ENCODE assay signal across 11 cellular contexts in genomic region chr3:37324752-37325407, GRCh38.
DNase-seq lines count a peak whose midpoint lies in the region; ATAC-seq and TF ChIP-seq lines count a peak whose summit lies in the region.
"Had no signal": no experiment of that assay in that cellular context is flagged by ENCODE, and none has a peak within 500 bp of the region (broad histone marks: within the 10 kb centered on the region; RNA-seq: fewer than 3 reads in every experiment).

No MANE protein-coding gene starts in this region.

- H3K9me3 Mint-ChIP-seq in activated naive CD4-positive, alpha-beta T cell treated with anti-CD3 and anti-CD28 coated beads for 36 hours = no peaks in the 10 kb centered on the region

- CTCF ChIA-PET in activated naive CD4-positive, alpha-beta T cell treated with anti-CD3 and anti-CD28 coated beads for 36 hours (lab: Charles Lee) = interaction anchor here (1.9 kb wide), 1 partner anchor 17 kb away, joined by 6 read pairs; no protein-coding TSS in a partner anchor

- no peak for ATAC-seq in HG03469 (IDR thresholded peaks at IDR 0.05; ENCODE audit: unreplicated experiment)
- no peak for ATAC-seq in GM21576 (IDR thresholded peaks at IDR 0.05; ENCODE audit: unreplicated experiment)
- no peak for ATAC-seq in HG02759 (IDR thresholded peaks at IDR 0.05; ENCODE audit: unreplicated experiment)
- ATAC-seq: PC-3 had no signal

- H3K9ac ChIP-seq in liver (ENCODE audit: low read depth in 1 of 2, low read length in 2 of 2) (no peak overlapping the region), subcutaneous abdominal adipose tissue (ENCODE audit: low read length in 5 of 5) (no peak overlapping the region)

- no peaks in the 10 kb centered on the region for H3K27me3 ChIP-seq in liver (ENCODE audit: control insufficient read depth in 4 of 4, insufficient read depth in 4 of 4, low read length in 3 of 4)
- H3K27me3 ChIP-seq in subcutaneous abdominal adipose tissue (ENCODE audit: control insufficient read depth in 5 of 5, insufficient read depth in 4 of 5, low read length in 5 of 5) = no peaks in the 10 kb centered on the region
- H3K27me3 ChIP-seq: adrenal gland had no signal

- H3K9me3 ChIP-seq in liver (ENCODE audit: control insufficient read depth in 4 of 4, low read length in 3 of 4) = no peaks in the 10 kb centered on the region
- H3K9me3 ChIP-seq in subcutaneous abdominal adipose tissue (ENCODE audit: control insufficient read depth in 5 of 5, low read length in 5 of 5) = no peaks in the 10 kb centered on the region
- H3K9me3 ChIP-seq: adrenal gland had no signal

- H3K36me3 ChIP-seq in liver (ENCODE audit: control insufficient read depth in 4 of 4, insufficient read depth in 3 of 4, low read depth in 1 of 4, low read length in 3 of 4) (peaks cover 7 to 44% (median 23%) of the 10 kb centered on the region in 4 donors), subcutaneous abdominal adipose tissue (ENCODE audit: control insufficient read depth in 5 of 5, insufficient read depth in 5 of 5, low read length in 5 of 5) (peaks cover 10 to 35% (median 26%) of the 10 kb centered on the region in 5 donors)

- in situ Hi-C loops in astrocyte of the spinal cord (cut with HindIII; ENCODE audit: low sequenced_read_pairs) = no loop called here

- H3K4me3 Mint-ChIP-seq in activated naive CD4-positive, alpha-beta T cell treated with anti-CD3 and anti-CD28 coated beads for 36 hours = no peak overlapping the region
- H3K4me3 Mint-ChIP-seq: B cell had no signal

- intact Hi-C loops in activated naive CD4-positive, alpha-beta T cell treated with anti-CD3 and anti-CD28 coated beads for 36 hours (cut with micrococcal nuclease) = no loop called here

- no peak overlapping the region for H3K4me3 ChIP-seq in astrocyte of the spinal cord (ENCODE audit: low read depth, low read length)
- H3K4me3 ChIP-seq in liver (ENCODE audit: low read depth in 1 of 3, low read length in 3 of 3) = no peak overlapping the region
- no peak overlapping the region for H3K4me3 ChIP-seq in subcutaneous abdominal adipose tissue (ENCODE audit: low read depth in 1 of 5, low read length in 5 of 5)
- H3K4me3 ChIP-seq: adrenal gland had no signal

- H3K4me1 Mint-ChIP-seq in activated naive CD4-positive, alpha-beta T cell treated with anti-CD3 and anti-CD28 coated beads for 36 hours (ENCODE audit: low read depth) = peaks cover 25% of the 10 kb centered on the region
- H3K4me1 Mint-ChIP-seq: B cell had no signal

- no peak for TF ChIP-seq RAD21 in liver (IDR thresholded peaks at IDR 0.05)

- DNase-seq in activated naive CD4-positive, alpha-beta T cell treated with anti-CD3 and anti-CD28 coated beads for 36 hours = no peak
- no peak for DNase-seq in activated naive CD4-positive, alpha-beta T cell (lab: John Stamatoyannopoulos, UW)
- peak; percentile 84 for DNase-seq in astrocyte of the spinal cord (ENCODE audit: low read depth, low spot score)
- DNase-seq: PC-3 had no signal

- WGBS in liver = 77% methylated on average over 4 of the region's 4 CpGs

- no peak for TF ChIP-seq CTCF in astrocyte of the spinal cord (IDR thresholded peaks at IDR 0.05; ENCODE audit: low read depth, low read length)
- no peak for TF ChIP-seq CTCF in liver (IDR thresholded peaks at IDR 0.05; ENCODE audit: low read depth, low read length, missing input control)

- H3K27ac Mint-ChIP-seq in activated naive CD4-positive, alpha-beta T cell treated with anti-CD3 and anti-CD28 coated beads for 36 hours = peak overlapping the region; percentile 71
- H3K27ac Mint-ChIP-seq: B cell had no signal

- peaks cover 72% of the 10 kb centered on the region for H3K36me3 Mint-ChIP-seq in activated naive CD4-positive, alpha-beta T cell treated with anti-CD3 and anti-CD28 coated beads for 36 hours (ENCODE audit: low read depth)

- H3K27ac ChIP-seq in liver (ENCODE audit: low read depth in 1 of 2, low read length in 2 of 2) (no peak overlapping the region), subcutaneous abdominal adipose tissue (ENCODE audit: low read depth, low read length) (peak overlapping the region; percentile 63)

- H3K4me1 ChIP-seq in liver (ENCODE audit: control insufficient read depth in 4 of 4, insufficient read depth in 4 of 4, low read length in 3 of 4) = peaks cover 2 to 12% (median 8%) of the 10 kb centered on the region in 4 donors
- H3K4me1 ChIP-seq in subcutaneous abdominal adipose tissue (ENCODE audit: control insufficient read depth in 5 of 5, insufficient read depth in 5 of 5, low read length in 5 of 5) = peaks cover 4 to 61% (median 26%) of the 10 kb centered on the region in 5 donors

- no peaks in the 10 kb centered on the region for H3K27me3 Mint-ChIP-seq in activated naive CD4-positive, alpha-beta T cell treated with anti-CD3 and anti-CD28 coated beads for 36 hours (ENCODE audit: low read depth)
- H3K27me3 Mint-ChIP-seq: B cell had no signal

TF ChIP-seq in liver, 16 proteins besides CTCF, POLR2A, EP300 and RAD21:
- TF ChIP-seq EGR1 (IDR thresholded peaks at IDR 0.05; ENCODE audit: low read depth in 2 of 2) = no peak
- TF ChIP-seq MAX (IDR thresholded peaks at IDR 0.05) = peak; percentile 9
